1 cellular context compared by ENCODE assay signal in the genomic region with DNA sequence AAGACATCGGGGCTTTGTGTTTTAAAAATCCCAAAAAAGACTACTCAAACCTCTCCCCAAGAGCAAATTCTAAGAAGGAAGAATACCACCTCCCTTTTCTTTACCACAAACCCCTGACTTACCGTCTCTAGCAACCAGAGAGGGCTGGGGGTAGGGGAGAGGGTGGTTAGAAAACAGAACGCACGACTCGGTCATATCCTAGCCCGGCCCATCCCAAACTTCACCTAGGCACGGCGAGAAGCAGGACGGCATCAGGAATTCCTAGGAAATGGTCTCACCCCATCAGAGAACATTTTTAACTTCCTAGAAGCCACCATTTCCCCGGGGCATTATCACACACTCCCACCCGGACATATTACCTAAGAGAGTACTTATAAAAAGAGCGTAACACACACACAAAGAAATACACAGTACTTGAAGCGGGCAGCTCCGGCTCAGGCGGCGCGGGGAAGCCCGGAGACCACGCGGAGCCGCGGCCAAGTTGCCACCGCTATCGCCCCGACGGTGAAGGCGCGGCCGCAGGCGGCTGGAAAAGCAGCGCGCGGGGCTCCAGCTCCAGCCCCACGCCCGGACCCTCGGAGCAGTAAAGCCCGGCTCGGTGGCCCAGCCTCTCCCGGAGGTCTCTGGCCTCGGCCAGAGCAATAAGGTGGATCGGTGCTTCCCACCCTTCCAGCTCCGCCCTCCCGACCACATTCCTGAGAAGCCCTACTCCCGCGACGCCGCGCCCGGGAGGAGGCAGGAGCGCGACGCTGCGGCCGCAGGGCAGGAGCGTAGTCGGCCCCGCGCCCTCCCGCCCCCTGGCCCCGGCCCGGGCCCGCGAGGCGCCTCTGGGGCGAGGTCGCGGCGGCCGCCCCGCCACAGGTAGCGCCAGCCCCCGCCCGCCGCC.
TF ChIP-seq lines count a peak whose summit lies in the region.

No MANE protein-coding gene starts in this region.

TF ChIP-seq in HepG2, 621 proteins besides CTCF, POLR2A, EP300 and RAD21 (continued from another document and continues in another):
- TF ChIP-seq, protein P1, sequence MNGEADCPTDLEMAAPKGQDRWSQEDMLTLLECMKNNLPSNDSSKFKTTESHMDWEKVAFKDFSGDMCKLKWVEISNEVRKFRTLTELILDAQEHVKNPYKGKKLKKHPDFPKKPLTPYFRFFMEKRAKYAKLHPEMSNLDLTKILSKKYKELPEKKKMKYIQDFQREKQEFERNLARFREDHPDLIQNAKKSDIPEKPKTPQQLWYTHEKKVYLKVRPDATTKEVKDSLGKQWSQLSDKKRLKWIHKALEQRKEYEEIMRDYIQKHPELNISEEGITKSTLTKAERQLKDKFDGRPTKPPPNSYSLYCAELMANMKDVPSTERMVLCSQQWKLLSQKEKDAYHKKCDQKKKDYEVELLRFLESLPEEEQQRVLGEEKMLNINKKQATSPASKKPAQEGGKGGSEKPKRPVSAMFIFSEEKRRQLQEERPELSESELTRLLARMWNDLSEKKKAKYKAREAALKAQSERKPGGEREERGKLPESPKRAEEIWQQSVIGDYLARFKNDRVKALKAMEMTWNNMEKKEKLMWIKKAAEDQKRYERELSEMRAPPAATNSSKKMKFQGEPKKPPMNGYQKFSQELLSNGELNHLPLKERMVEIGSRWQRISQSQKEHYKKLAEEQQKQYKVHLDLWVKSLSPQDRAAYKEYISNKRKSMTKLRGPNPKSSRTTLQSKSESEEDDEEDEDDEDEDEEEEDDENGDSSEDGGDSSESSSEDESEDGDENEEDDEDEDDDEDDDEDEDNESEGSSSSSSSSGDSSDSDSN (CRISPR knock-in tag; IDR thresholded peaks at IDR 0.05): peak; percentile 74
- TF ChIP-seq, protein P2, sequence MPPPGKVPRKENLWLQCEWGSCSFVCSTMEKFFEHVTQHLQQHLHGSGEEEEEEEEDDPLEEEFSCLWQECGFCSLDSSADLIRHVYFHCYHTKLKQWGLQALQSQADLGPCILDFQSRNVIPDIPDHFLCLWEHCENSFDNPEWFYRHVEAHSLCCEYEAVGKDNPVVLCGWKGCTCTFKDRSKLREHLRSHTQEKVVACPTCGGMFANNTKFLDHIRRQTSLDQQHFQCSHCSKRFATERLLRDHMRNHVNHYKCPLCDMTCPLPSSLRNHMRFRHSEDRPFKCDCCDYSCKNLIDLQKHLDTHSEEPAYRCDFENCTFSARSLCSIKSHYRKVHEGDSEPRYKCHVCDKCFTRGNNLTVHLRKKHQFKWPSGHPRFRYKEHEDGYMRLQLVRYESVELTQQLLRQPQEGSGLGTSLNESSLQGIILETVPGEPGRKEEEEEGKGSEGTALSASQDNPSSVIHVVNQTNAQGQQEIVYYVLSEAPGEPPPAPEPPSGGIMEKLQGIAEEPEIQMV (CRISPR knock-in tag; IDR thresholded peaks at IDR 0.05; ENCODE audit: low read depth): no peak
- TF ChIP-seq, protein P3, sequence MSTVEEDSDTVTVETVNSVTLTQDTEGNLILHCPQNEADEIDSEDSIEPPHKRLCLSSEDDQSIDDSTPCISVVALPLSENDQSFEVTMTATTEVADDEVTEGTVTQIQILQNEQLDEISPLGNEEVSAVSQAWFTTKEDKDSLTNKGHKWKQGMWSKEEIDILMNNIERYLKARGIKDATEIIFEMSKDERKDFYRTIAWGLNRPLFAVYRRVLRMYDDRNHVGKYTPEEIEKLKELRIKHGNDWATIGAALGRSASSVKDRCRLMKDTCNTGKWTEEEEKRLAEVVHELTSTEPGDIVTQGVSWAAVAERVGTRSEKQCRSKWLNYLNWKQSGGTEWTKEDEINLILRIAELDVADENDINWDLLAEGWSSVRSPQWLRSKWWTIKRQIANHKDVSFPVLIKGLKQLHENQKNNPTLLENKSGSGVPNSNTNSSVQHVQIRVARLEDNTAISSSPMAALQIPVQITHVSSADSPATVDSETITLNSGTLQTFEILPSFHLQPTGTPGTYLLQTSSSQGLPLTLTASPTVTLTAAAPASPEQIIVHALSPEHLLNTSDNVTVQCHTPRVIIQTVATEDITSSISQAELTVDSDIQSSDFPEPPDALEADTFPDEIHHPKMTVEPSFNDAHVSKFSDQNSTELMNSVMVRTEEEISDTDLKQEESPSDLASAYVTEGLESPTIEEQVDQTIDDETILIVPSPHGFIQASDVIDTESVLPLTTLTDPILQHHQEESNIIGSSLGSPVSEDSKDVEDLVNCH (CRISPR knock-in tag; IDR thresholded peaks at IDR 0.05): no peak
- TF ChIP-seq CCAR2 (optimal IDR thresholded peaks at IDR 0.05; ENCODE audit: low read depth, low read length): no peak
- TF ChIP-seq, protein P4, sequence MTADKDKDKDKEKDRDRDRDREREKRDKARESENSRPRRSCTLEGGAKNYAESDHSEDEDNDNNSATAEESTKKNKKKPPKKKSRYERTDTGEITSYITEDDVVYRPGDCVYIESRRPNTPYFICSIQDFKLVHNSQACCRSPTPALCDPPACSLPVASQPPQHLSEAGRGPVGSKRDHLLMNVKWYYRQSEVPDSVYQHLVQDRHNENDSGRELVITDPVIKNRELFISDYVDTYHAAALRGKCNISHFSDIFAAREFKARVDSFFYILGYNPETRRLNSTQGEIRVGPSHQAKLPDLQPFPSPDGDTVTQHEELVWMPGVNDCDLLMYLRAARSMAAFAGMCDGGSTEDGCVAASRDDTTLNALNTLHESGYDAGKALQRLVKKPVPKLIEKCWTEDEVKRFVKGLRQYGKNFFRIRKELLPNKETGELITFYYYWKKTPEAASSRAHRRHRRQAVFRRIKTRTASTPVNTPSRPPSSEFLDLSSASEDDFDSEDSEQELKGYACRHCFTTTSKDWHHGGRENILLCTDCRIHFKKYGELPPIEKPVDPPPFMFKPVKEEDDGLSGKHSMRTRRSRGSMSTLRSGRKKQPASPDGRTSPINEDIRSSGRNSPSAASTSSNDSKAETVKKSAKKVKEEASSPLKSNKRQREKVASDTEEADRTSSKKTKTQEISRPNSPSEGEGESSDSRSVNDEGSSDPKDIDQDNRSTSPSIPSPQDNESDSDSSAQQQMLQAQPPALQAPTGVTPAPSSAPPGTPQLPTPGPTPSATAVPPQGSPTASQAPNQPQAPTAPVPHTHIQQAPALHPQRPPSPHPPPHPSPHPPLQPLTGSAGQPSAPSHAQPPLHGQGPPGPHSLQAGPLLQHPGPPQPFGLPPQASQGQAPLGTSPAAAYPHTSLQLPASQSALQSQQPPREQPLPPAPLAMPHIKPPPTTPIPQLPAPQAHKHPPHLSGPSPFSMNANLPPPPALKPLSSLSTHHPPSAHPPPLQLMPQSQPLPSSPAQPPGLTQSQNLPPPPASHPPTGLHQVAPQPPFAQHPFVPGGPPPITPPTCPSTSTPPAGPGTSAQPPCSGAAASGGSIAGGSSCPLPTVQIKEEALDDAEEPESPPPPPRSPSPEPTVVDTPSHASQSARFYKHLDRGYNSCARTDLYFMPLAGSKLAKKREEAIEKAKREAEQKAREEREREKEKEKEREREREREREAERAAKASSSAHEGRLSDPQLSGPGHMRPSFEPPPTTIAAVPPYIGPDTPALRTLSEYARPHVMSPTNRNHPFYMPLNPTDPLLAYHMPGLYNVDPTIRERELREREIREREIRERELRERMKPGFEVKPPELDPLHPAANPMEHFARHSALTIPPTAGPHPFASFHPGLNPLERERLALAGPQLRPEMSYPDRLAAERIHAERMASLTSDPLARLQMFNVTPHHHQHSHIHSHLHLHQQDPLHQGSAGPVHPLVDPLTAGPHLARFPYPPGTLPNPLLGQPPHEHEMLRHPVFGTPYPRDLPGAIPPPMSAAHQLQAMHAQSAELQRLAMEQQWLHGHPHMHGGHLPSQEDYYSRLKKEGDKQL (CRISPR knock-in tag; IDR thresholded peaks at IDR 0.05; ENCODE audit: low read depth): no peak
- no peak for TF ChIP-seq EHMT2 (IDR thresholded peaks at IDR 0.05; ENCODE audit: borderline replicate concordance, low read depth, low read length)
- TF ChIP-seq ZNF788 (CRISPR knock-in tag; IDR thresholded peaks at IDR 0.05; ENCODE audit: borderline replicate concordance): no peak
- TF ChIP-seq, protein P5, sequence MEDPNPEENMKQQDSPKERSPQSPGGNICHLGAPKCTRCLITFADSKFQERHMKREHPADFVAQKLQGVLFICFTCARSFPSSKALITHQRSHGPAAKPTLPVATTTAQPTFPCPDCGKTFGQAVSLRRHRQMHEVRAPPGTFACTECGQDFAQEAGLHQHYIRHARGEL (CRISPR knock-in tag; IDR thresholded peaks at IDR 0.05): no peak
- TF ChIP-seq ZBTB7B (CRISPR knock-in tag; IDR thresholded peaks at IDR 0.05): 0 out of 2 replicates have a peak, but pooled peaks have one; percentile 28
- TF ChIP-seq ZNF530 (CRISPR knock-in tag; IDR thresholded peaks at IDR 0.05; ENCODE audit: low read depth): no peak
- TF ChIP-seq, protein P6, sequence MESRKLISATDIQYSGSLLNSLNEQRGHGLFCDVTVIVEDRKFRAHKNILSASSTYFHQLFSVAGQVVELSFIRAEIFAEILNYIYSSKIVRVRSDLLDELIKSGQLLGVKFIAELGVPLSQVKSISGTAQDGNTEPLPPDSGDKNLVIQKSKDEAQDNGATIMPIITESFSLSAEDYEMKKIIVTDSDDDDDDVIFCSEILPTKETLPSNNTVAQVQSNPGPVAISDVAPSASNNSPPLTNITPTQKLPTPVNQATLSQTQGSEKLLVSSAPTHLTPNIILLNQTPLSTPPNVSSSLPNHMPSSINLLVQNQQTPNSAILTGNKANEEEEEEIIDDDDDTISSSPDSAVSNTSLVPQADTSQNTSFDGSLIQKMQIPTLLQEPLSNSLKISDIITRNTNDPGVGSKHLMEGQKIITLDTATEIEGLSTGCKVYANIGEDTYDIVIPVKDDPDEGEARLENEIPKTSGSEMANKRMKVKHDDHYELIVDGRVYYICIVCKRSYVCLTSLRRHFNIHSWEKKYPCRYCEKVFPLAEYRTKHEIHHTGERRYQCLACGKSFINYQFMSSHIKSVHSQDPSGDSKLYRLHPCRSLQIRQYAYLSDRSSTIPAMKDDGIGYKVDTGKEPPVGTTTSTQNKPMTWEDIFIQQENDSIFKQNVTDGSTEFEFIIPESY (CRISPR knock-in tag; IDR thresholded peaks at IDR 0.05): no peak
- TF ChIP-seq, protein P7, sequence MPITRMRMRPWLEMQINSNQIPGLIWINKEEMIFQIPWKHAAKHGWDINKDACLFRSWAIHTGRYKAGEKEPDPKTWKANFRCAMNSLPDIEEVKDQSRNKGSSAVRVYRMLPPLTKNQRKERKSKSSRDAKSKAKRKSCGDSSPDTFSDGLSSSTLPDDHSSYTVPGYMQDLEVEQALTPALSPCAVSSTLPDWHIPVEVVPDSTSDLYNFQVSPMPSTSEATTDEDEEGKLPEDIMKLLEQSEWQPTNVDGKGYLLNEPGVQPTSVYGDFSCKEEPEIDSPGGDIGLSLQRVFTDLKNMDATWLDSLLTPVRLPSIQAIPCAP (CRISPR knock-in tag; IDR thresholded peaks at IDR 0.05; ENCODE audit: low read depth): no peak
- no peak for TF ChIP-seq ZFP90 (CRISPR knock-in tag; IDR thresholded peaks at IDR 0.05; ENCODE audit: borderline replicate concordance)
- TF ChIP-seq JDP2 (CRISPR knock-in tag; IDR thresholded peaks at IDR 0.05; ENCODE audit: borderline replicate concordance): no peak
- no peak for TF ChIP-seq FOXA3 (CRISPR knock-in tag; IDR thresholded peaks at IDR 0.05)
- TF ChIP-seq, protein P8, sequence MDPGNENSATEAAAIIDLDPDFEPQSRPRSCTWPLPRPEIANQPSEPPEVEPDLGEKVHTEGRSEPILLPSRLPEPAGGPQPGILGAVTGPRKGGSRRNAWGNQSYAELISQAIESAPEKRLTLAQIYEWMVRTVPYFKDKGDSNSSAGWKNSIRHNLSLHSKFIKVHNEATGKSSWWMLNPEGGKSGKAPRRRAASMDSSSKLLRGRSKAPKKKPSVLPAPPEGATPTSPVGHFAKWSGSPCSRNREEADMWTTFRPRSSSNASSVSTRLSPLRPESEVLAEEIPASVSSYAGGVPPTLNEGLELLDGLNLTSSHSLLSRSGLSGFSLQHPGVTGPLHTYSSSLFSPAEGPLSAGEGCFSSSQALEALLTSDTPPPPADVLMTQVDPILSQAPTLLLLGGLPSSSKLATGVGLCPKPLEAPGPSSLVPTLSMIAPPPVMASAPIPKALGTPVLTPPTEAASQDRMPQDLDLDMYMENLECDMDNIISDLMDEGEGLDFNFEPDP (CRISPR knock-in tag; conservative IDR thresholded peaks at IDR 0.05): no peak
- TF ChIP-seq TCF7L2 (IDR thresholded peaks at IDR 0.05; ENCODE audit: low read depth, low read length): no peak
- no peak for TF ChIP-seq ATF1 (CRISPR knock-in tag; IDR thresholded peaks at IDR 0.05)
- no peak for TF ChIP-seq RFXAP (CRISPR knock-in tag; IDR thresholded peaks at IDR 0.05; ENCODE audit: borderline replicate concordance)
- TF ChIP-seq, protein P9, sequence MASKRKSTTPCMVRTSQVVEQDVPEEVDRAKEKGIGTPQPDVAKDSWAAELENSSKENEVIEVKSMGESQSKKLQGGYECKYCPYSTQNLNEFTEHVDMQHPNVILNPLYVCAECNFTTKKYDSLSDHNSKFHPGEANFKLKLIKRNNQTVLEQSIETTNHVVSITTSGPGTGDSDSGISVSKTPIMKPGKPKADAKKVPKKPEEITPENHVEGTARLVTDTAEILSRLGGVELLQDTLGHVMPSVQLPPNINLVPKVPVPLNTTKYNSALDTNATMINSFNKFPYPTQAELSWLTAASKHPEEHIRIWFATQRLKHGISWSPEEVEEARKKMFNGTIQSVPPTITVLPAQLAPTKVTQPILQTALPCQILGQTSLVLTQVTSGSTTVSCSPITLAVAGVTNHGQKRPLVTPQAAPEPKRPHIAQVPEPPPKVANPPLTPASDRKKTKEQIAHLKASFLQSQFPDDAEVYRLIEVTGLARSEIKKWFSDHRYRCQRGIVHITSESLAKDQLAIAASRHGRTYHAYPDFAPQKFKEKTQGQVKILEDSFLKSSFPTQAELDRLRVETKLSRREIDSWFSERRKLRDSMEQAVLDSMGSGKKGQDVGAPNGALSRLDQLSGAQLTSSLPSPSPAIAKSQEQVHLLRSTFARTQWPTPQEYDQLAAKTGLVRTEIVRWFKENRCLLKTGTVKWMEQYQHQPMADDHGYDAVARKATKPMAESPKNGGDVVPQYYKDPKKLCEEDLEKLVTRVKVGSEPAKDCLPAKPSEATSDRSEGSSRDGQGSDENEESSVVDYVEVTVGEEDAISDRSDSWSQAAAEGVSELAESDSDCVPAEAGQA (IDR thresholded peaks at IDR 0.05; ENCODE audit: low read depth): no peak
- TF ChIP-seq, protein P9 (CRISPR knock-in tag; IDR thresholded peaks at IDR 0.05; ENCODE audit: borderline replicate concordance): no peak
- TF ChIP-seq TBX3 (IDR thresholded peaks at IDR 0.05; ENCODE audit: borderline replicate concordance): no peak
